Comparison of ENCODE assay signal across 12 cellular contexts in genomic region chr5:32325067-32325466, GRCh38. TPM values are rescaled to one million over a fixed set of nuclear protein-coding genes. Genes with fewer than 3 reads are reported as not detected.
DNase-seq lines count a peak whose midpoint lies in the region; ATAC-seq and TF ChIP-seq lines count a peak whose summit lies in the region.
"Had no signal": no experiment of that assay in that cellular context is flagged by ENCODE, and none has a peak within 500 bp of the region (broad histone marks: within the 10 kb centered on the region; RNA-seq: fewer than 3 reads in every experiment).

No MANE protein-coding gene starts in this region.

- H3K4me1 ChIP-seq in CD8-positive, alpha-beta T cell (ENCODE audit: insufficient read depth, low read length): no peaks in the 10 kb centered on the region

- H3K27me3 Mint-ChIP-seq in type B pancreatic cell (no peaks in the 10 kb centered on the region), nephron progenitor cell (ENCODE audit: low read depth, poor library complexity) (peaks cover 17% of the 10 kb centered on the region), HFFc6 (ENCODE audit: insufficient read depth) (no peaks in the 10 kb centered on the region)
- H3K27me3 Mint-ChIP-seq in CD8-positive, alpha-beta T cell (ENCODE audit: low read depth): no peaks in the 10 kb centered on the region
- H3K27me3 Mint-ChIP-seq: activated naive CD8-positive, alpha-beta T cell treated with anti-CD3 and anti-CD28 coated beads for 36 hours had no signal

- DNase-seq in DMS53 (lab: John Stamatoyannopoulos, UW) (peak; percentile 11), DMS53 treated with DMSO at 0.1 percent for 48 hours (lab: John Stamatoyannopoulos, UW; ENCODE audit: unreplicated experiment) (no peak), astrocyte of the spinal cord (ENCODE audit: low read depth, low spot score) (peak; percentile 12), type B pancreatic cell (ENCODE audit: extremely low spot score, unreplicated experiment) (no peak), nephron progenitor cell (no peak), HFFc6 (no peak)
- DNase-seq in CD8-positive, alpha-beta T cell: no peak
- DNase-seq: activated naive CD8-positive, alpha-beta T cell treated with anti-CD3 and anti-CD28 coated beads for 36 hours; sigmoid colon had no signal

- peak overlapping the region; percentile 70 for H3K27ac Mint-ChIP-seq in type B pancreatic cell
- no peak overlapping the region for H3K27ac Mint-ChIP-seq in nephron progenitor cell
- no peak overlapping the region for H3K27ac Mint-ChIP-seq in CD8-positive, alpha-beta T cell
- H3K27ac Mint-ChIP-seq in HFFc6: no peak overlapping the region
- H3K27ac Mint-ChIP-seq: activated naive CD8-positive, alpha-beta T cell treated with anti-CD3 and anti-CD28 coated beads for 36 hours had no signal

- POLR2A ChIA-PET in CD8-positive, alpha-beta T cell (lab: Charles Lee): interaction anchor here (0.8 kb wide), 1 partner anchor 11 kb away, joined by 3 read pairs; no protein-coding TSS in a partner anchor

- ATAC-seq in HG03097 (IDR thresholded peaks at IDR 0.05; ENCODE audit: low FRiP score, unreplicated experiment): peak; percentile 63
- no peak for ATAC-seq in CD8-positive, alpha-beta T cell

- H3K4me3 Mint-ChIP-seq in type B pancreatic cell (no peak overlapping the region), nephron progenitor cell (no peak overlapping the region), HFFc6 (no peak overlapping the region)
- no peak overlapping the region for H3K4me3 Mint-ChIP-seq in CD8-positive, alpha-beta T cell
- H3K4me3 Mint-ChIP-seq: activated naive CD8-positive, alpha-beta T cell treated with anti-CD3 and anti-CD28 coated beads for 36 hours had no signal

- H3K9me3 ChIP-seq in CD8-positive, alpha-beta T cell (ENCODE audit: low read length): no peaks in the 10 kb centered on the region
- H3K9me3 ChIP-seq: thoracic aorta had no signal

- no peaks in the 10 kb centered on the region for H3K36me3 ChIP-seq in CD8-positive, alpha-beta T cell (ENCODE audit: insufficient read depth, low read length)
- H3K36me3 ChIP-seq: sigmoid colon, thoracic aorta had no signal

- H3K4me1 Mint-ChIP-seq in type B pancreatic cell (ENCODE audit: unreplicated experiment) (peaks cover 10% of the 10 kb centered on the region), nephron progenitor cell (no peaks in the 10 kb centered on the region), HFFc6 (ENCODE audit: low read depth) (peaks cover 22% of the 10 kb centered on the region)
- H3K4me1 Mint-ChIP-seq in CD8-positive, alpha-beta T cell (ENCODE audit: low read depth): peaks cover 2% of the 10 kb centered on the region
- H3K4me1 Mint-ChIP-seq: activated naive CD8-positive, alpha-beta T cell treated with anti-CD3 and anti-CD28 coated beads for 36 hours had no signal

- peaks cover 5% of the 10 kb centered on the region for H3K9me3 Mint-ChIP-seq in type B pancreatic cell
- peaks cover 20% of the 10 kb centered on the region for H3K9me3 Mint-ChIP-seq in nephron progenitor cell
- peaks cover 6% of the 10 kb centered on the region for H3K9me3 Mint-ChIP-seq in CD8-positive, alpha-beta T cell
- peaks cover 6% of the 10 kb centered on the region for H3K9me3 Mint-ChIP-seq in HFFc6

- H3K4me3 ChIP-seq in astrocyte of the spinal cord (ENCODE audit: low read depth, low read length): no peak overlapping the region
- no peak overlapping the region for H3K4me3 ChIP-seq in CD8-positive, alpha-beta T cell (ENCODE audit: low read depth, low read length)
- H3K4me3 ChIP-seq: sigmoid colon, thoracic aorta had no signal

- no peak for TF ChIP-seq CTCF in astrocyte of the spinal cord (IDR thresholded peaks at IDR 0.05; ENCODE audit: low read depth, low read length)
- TF ChIP-seq CTCF in type B pancreatic cell (conservative IDR thresholded peaks at IDR 0.05): no peak
- no peak for TF ChIP-seq CTCF in nephron progenitor cell (IDR thresholded peaks at IDR 0.05)
- TF ChIP-seq CTCF in CD8-positive, alpha-beta T cell (IDR thresholded peaks at IDR 0.05): no peak
- TF ChIP-seq CTCF in HFFc6 (IDR thresholded peaks at IDR 0.05): no peak

- in situ Hi-C loops in astrocyte of the spinal cord (cut with HindIII; ENCODE audit: low sequenced_read_pairs): no loop called here

- H3K36me3 Mint-ChIP-seq in type B pancreatic cell (no peaks in the 10 kb centered on the region), nephron progenitor cell (ENCODE audit: low read depth) (peaks cover 6% of the 10 kb centered on the region), HFFc6 (ENCODE audit: low read depth) (peaks cover 6% of the 10 kb centered on the region; the same call in 1 of the 2 replicates)
- H3K36me3 Mint-ChIP-seq in CD8-positive, alpha-beta T cell: no peaks in the 10 kb centered on the region

- intact Hi-C loops in CD8-positive, alpha-beta T cell (cut with DNase I, micrococcal nuclease): no loop called here

- no peak overlapping the region for H3K27ac ChIP-seq in CD8-positive, alpha-beta T cell (ENCODE audit: low read depth, low read length)
- H3K27ac ChIP-seq: 22Rv1, sigmoid colon, thoracic aorta had no signal

- no peaks in the 10 kb centered on the region for H3K27me3 ChIP-seq in CD8-positive, alpha-beta T cell (ENCODE audit: insufficient read depth, low read length)
- H3K27me3 ChIP-seq: sigmoid colon had no signal

- CTCF ChIA-PET in CD8-positive, alpha-beta T cell (lab: Charles Lee): interaction anchor here (8.5 kb wide), 1 partner anchor 94 kb away, joined by 213 read pairs; no protein-coding TSS in a partner anchor

RNA-seq across cellular contexts. Expression of gene MTMR12, which starts 12.3 kb away (rescaled TPM):
- 22.8 and 23.5 TPM in 2 replicates for total RNA-seq in type B pancreatic cell (ENCODE audit: low replicate concordance)
- 10 to 100 TPM; 20.0 to 21.2 TPM for total RNA-seq in CD8-positive, alpha-beta T cell
- 10 to 100 TPM; 20.7 to 26.0 (median 22.4) TPM for total RNA-seq in HFFc6 (2021; fragmentation: NEBNext Ultra II Directional; extraction: Animal tissue kit (Norgen Biotek cat#: 25700))

Comparison
In these comparisons a context has a peak if more than half of its experiments do, and no peak if none do; other contexts are left out.
1. DNase-seq: peak in DMS53 (single experiment) and astrocyte of the spinal cord (single experiment); none in DMS53 treated with DMSO at 0.1 percent for 48 hours (single experiment), type B pancreatic cell (single experiment), nephron progenitor cell (single experiment), CD8-positive, alpha-beta T cell (0 of 7) and HFFc6 (single experiment).